ENCODE assay signal across 8 cellular contexts in genomic region chr15:50181983-50182232, GRCh38. TPM values are rescaled to one million over a fixed set of nuclear protein-coding genes. Genes with fewer than 3 reads are reported as not detected.
DNase-seq lines count a peak whose midpoint lies in the region; ATAC-seq and TF ChIP-seq lines count a peak whose summit lies in the region.

Gene SLC27A2, plus strand, starts transcription at chr15:50182196. Its CDS starts 232 bp downstream, at chr15:50182428.

- H3K36me3 Mint-ChIP-seq in activated CD8-positive, alpha-beta memory T cell treated with anti-CD3 and anti-CD28 coated beads, Interleukin-2, amount 10 ng/mL, durations not matched to agents 7 days and 5 days: peaks cover 19% of the 10 kb centered on the region
- H3K36me3 Mint-ChIP-seq in nephron (ENCODE audit: low read depth): no peaks in the 10 kb centered on the region

- no peaks in the 10 kb centered on the region for H3K27me3 Mint-ChIP-seq in activated CD8-positive, alpha-beta memory T cell treated with anti-CD3 and anti-CD28 coated beads, Interleukin-2, amount 10 ng/mL, durations not matched to agents 7 days and 5 days
- H3K27me3 Mint-ChIP-seq in nephron (ENCODE audit: low read depth): peaks cover 76% of the 10 kb centered on the region

- no peak for DNase-seq in activated CD8-positive, alpha-beta memory T cell treated with anti-CD3 and anti-CD28 coated beads, Interleukin-2, amount 10 ng/mL, durations not matched to agents 7 days and 5 days
- DNase-seq in activated CD8-positive, alpha-beta memory T cell treated with anti-CD3 and anti-CD28 coated beads, Interleukin-2, amount 50 U/mL, for 48 hours: no peak
- peak; percentile 69 for DNase-seq in RPMI8226
- DNase-seq in epithelial cell of esophagus (ENCODE audit: low read depth): peak; percentile 44

- H3K4me3 ChIP-seq in epithelial cell of esophagus (ENCODE audit: low read length): peak within 1 kb of the TSS; percentile 45

- H3K27ac Mint-ChIP-seq in activated CD8-positive, alpha-beta memory T cell treated with anti-CD3 and anti-CD28 coated beads, Interleukin-2, amount 10 ng/mL, durations not matched to agents 7 days and 5 days: peak within 1 kb of the TSS; percentile 96
- H3K27ac Mint-ChIP-seq in nephron: peak within 1 kb of the TSS; percentile 47 to 67 (median 55)

- peak within 1 kb of the TSS; percentile 96 for H3K4me3 Mint-ChIP-seq in activated CD8-positive, alpha-beta memory T cell treated with anti-CD3 and anti-CD28 coated beads, Interleukin-2, amount 10 ng/mL, durations not matched to agents 7 days and 5 days
- peak within 1 kb of the TSS; percentile 85 to 89 (median 87) for H3K4me3 Mint-ChIP-seq in nephron

- ATAC-seq in activated CD8-positive, alpha-beta memory T cell treated with anti-CD3 and anti-CD28 coated beads, Interleukin-2, amount 10 ng/mL, durations not matched to agents 7 days and 5 days: peak; percentile 70
- ATAC-seq in HG02943 (IDR thresholded peaks at IDR 0.05; ENCODE audit: low read depth, unreplicated experiment): peak; percentile 75
- no peak for ATAC-seq in GM19395 (IDR thresholded peaks at IDR 0.05; ENCODE audit: unreplicated experiment)
- ATAC-seq in HG03097 (IDR thresholded peaks at IDR 0.05; ENCODE audit: low FRiP score, unreplicated experiment): no peak

- CTCF ChIA-PET in activated CD8-positive, alpha-beta memory T cell treated with anti-CD3 and anti-CD28 coated beads, Interleukin-2, amount 10 ng/mL, durations not matched to agents 7 days and 5 days (lab: Charles Lee): interaction anchor here (0.7 to 6.7 kb wide), 13 partner anchors 9 to 703 kb away, joined by 3 to 72 read pairs (median 4); partner anchors contain the start of genes ATP8B4 and USP8

- TF ChIP-seq CTCF in epithelial cell of esophagus (IDR thresholded peaks at IDR 0.05; ENCODE audit: insufficient read depth, low read depth, low read length, missing control alignments) (peak; percentile 29), nephron (IDR thresholded peaks at IDR 0.05; ENCODE audit: unreplicated experiment in 3 of 3) (peak; percentile 10 to 33 (median 32))

- H3K9me3 Mint-ChIP-seq in activated CD8-positive, alpha-beta memory T cell treated with anti-CD3 and anti-CD28 coated beads, Interleukin-2, amount 10 ng/mL, durations not matched to agents 7 days and 5 days (ENCODE audit: low read depth): no peaks in the 10 kb centered on the region
- no peaks in the 10 kb centered on the region for H3K9me3 Mint-ChIP-seq in nephron

- peaks cover 69% of the 10 kb centered on the region for H3K4me1 Mint-ChIP-seq in activated CD8-positive, alpha-beta memory T cell treated with anti-CD3 and anti-CD28 coated beads, Interleukin-2, amount 10 ng/mL, durations not matched to agents 7 days and 5 days
- H3K4me1 Mint-ChIP-seq in nephron: peaks cover 6% of the 10 kb centered on the region

RNA-seq across cellular contexts. Expression of gene SLC27A2, which starts in this region (rescaled TPM):
- 10 to 100 TPM; 36.4 to 54.0 TPM for total RNA-seq in activated CD8-positive, alpha-beta memory T cell treated with anti-CD3 and anti-CD28 coated beads, Interleukin-2, amount 10 ng/mL, durations not matched to agents 7 days and 5 days

Comparison
In these comparisons a context has a peak if more than half of its experiments do, and no peak if none do; other contexts are left out.
1. ATAC-seq: peak in activated CD8-positive, alpha-beta memory T cell treated with anti-CD3 and anti-CD28 coated beads, Interleukin-2, amount 10 ng/mL, durations not matched to agents 7 days and 5 days (single experiment) and HG02943 (single experiment); none in GM19395 (single experiment) and HG03097 (single experiment).
2. DNase-seq: peak in RPMI8226 (single experiment) and epithelial cell of esophagus (single experiment); none in activated CD8-positive, alpha-beta memory T cell treated with anti-CD3 and anti-CD28 coated beads, Interleukin-2, amount 10 ng/mL, durations not matched to agents 7 days and 5 days (single experiment) and activated CD8-positive, alpha-beta memory T cell treated with anti-CD3 and anti-CD28 coated beads, Interleukin-2, amount 50 U/mL, for 48 hours (single experiment).